Comparison of ENCODE assay signal across 8 cellular contexts in the genomic region with DNA sequence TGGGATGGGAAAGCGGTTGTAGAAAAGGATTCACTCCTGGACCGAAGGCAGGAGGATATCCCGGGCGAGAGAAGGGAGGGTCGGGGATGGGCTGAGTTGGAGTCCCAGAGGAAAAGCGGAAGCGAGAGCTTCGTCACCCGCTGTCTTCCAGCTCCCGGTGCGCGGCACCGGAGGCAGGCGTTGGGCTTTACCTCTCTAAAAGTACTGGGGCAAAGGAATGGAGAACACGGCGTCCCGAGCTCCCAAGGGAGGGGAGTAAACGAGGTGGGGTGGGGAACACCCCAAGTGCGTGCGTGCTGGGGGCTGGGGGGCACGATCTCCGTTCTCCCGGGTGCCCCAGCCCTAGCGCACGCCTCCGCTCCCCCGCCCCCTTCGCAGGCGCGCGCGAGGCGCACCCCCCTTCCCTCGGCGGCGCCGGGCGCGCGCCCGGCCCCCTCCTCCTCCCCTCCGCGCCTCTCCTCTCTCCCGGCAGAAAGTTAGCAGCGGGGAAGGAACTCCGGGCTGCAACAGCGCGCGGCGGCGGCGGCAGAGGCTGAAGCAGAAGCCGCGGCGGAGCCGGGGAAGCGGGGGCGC. TPM values are rescaled to one million over a fixed set of nuclear protein-coding genes. Genes with fewer than 3 reads are reported as not detected.
DNase-seq lines count a peak whose midpoint lies in the region; ATAC-seq and TF ChIP-seq lines count a peak whose summit lies in the region.

A gene (plus strand): TSS at position 441 of the 573 bp plus-strand sequence.

- WGBS in urinary bladder: under 1% methylated on average over 56 of the region's 58 CpGs

- peaks cover 4% of the 10 kb centered on the region for H3K36me3 Mint-ChIP-seq in memory B cell

- no peak within 1 kb of the TSS for H2AFZ ChIP-seq in MM.1S (ENCODE audit: low read length)

- peak within 1 kb of the TSS; percentile 66 for H3K4me3 Mint-ChIP-seq in memory B cell

- peaks cover 25% of the 10 kb centered on the region for H3K27me3 Mint-ChIP-seq in memory B cell

- ATAC-seq in left cardiac atrium: no peak
- no peak for ATAC-seq in memory B cell (ENCODE audit: low read depth)

- no peak for TF ChIP-seq CTCF in right atrium auricular region (IDR thresholded peaks at IDR 0.05)
- TF ChIP-seq CTCF in ascending aorta (IDR thresholded peaks at IDR 0.05): no peak
- no peak for TF ChIP-seq CTCF in MM.1S (IDR thresholded peaks at IDR 0.05; ENCODE audit: low read length)

- H3K9me3 ChIP-seq in right atrium auricular region: no peaks in the 10 kb centered on the region
- no peaks in the 10 kb centered on the region for H3K9me3 ChIP-seq in ascending aorta
- H3K9me3 ChIP-seq in MM.1S (replicated peaks; ENCODE audit: insufficient read depth, low read length): no peaks in the 10 kb centered on the region

- H3K9me3 Mint-ChIP-seq in memory B cell: no peaks in the 10 kb centered on the region

- no peak within 1 kb of the TSS for H3K9ac ChIP-seq in MM.1S (ENCODE audit: low read length)

- peaks cover 4% of the 10 kb centered on the region for H3K4me1 Mint-ChIP-seq in memory B cell

- H3K27ac ChIP-seq in right atrium auricular region (no peak within 1 kb of the TSS), ascending aorta (no peak within 1 kb of the TSS), urinary bladder (ENCODE audit: low read depth) (no peak within 1 kb of the TSS), MM.1S (ENCODE audit: low read length) (no peak within 1 kb of the TSS)

- intact Hi-C loops in left cardiac atrium (cut with DNase I) (no loop called here), ascending aorta (cut with DNase I) (no loop called here)

- no peaks in the 10 kb centered on the region for H3K9me2 ChIP-seq in MM.1S (replicated peaks; ENCODE audit: insufficient read depth, low read length)

- peaks cover 10 to 11% of the 10 kb centered on the region in 2 donors for H3K27me3 ChIP-seq in right atrium auricular region
- H3K27me3 ChIP-seq in ascending aorta: peaks cover 13% of the 10 kb centered on the region
- peaks cover 31% of the 10 kb centered on the region for H3K27me3 ChIP-seq in MM.1S (replicated peaks; ENCODE audit: insufficient read depth, low read length)

- H3K27ac Mint-ChIP-seq in memory B cell: no peak within 1 kb of the TSS

- no peaks in the 10 kb centered on the region for H4K20me1 ChIP-seq in MM.1S (ENCODE audit: insufficient read depth, low read length)

- peaks cover 0 to 18% of the 10 kb centered on the region in 2 donors for H3K4me1 ChIP-seq in right atrium auricular region
- H3K4me1 ChIP-seq in ascending aorta: no peaks in the 10 kb centered on the region
- H3K4me1 ChIP-seq in urinary bladder (ENCODE audit: insufficient read depth): no peaks in the 10 kb centered on the region
- H3K4me1 ChIP-seq in MM.1S (ENCODE audit: low read length): no peaks in the 10 kb centered on the region

- H3K4me2 ChIP-seq in MM.1S (ENCODE audit: low read depth, low read length): no peak within 1 kb of the TSS

- H3K4me3 ChIP-seq in right atrium auricular region (peak within 1 kb of the TSS; percentile 9 to 46), ascending aorta (peak within 1 kb of the TSS; percentile 40 to 59), urinary bladder (ENCODE audit: low read depth, low read length) (peak within 1 kb of the TSS; percentile 36), MM.1S (ENCODE audit: low read length) (no peak within 1 kb of the TSS)

- H3K36me3 ChIP-seq in right atrium auricular region (no peaks in the 10 kb centered on the region), ascending aorta (no peaks in the 10 kb centered on the region), urinary bladder (ENCODE audit: insufficient read depth) (no peaks in the 10 kb centered on the region), MM.1S (replicated peaks; ENCODE audit: insufficient read depth, low read length) (no peaks in the 10 kb centered on the region)

- H3F3A ChIP-seq in MM.1S (ENCODE audit: insufficient read depth, low read length): no peaks in the 10 kb centered on the region

- no peaks in the 10 kb centered on the region for H3K79me2 ChIP-seq in MM.1S (ENCODE audit: low read length)

- no peak for DNase-seq in right atrium auricular region (ENCODE audit: low spot score)
- DNase-seq in left cardiac atrium: no peak
- DNase-seq in ascending aorta (ENCODE audit: low spot score in 2 of 2): no peak
- no peak for DNase-seq in memory B cell (ENCODE audit: low spot score in 2 of 2)
- no peak for DNase-seq in NCI-H524 (lab: John Stamatoyannopoulos, UW)
- DNase-seq in dedifferentiated amniotic fluid mesenchymal stem cell (ENCODE audit: extremely low spot score): no peak
- no peak for DNase-seq in MM.1S

RNA-seq across cellular contexts. Expression of the gene that starts here (rescaled TPM):
- total RNA-seq in right atrium auricular region (not detected), left cardiac atrium (not detected), ascending aorta (not detected), urinary bladder (1.3 TPM)
- 0.19 TPM for polyA plus RNA-seq in urinary bladder
